ENCODE assay signal across 12 cellular contexts in genomic region chrX:39163585-39163984, GRCh38.
"Had no signal": no experiment of that assay in that cellular context is flagged by ENCODE, and none has a peak within 500 bp of the region (broad histone marks: within the 10 kb centered on the region; RNA-seq: fewer than 3 reads in every experiment).

No MANE protein-coding gene starts in this region.

- ATAC-seq: WTC11 had no signal

- H3K4me3 Mint-ChIP-seq: dendritic cell treated with granulocyte-macrophage colony-stimulating factor and Interleukin-4, amounts not matched to agents 40 ng/mL and 50 ng/mL, for 4 days; endodermal cell had no signal

- H3K27ac Mint-ChIP-seq: brain; dendritic cell treated with granulocyte-macrophage colony-stimulating factor and Interleukin-4, amounts not matched to agents 40 ng/mL and 50 ng/mL, for 4 days; endodermal cell; T-helper 1 cell treated with Interleukin-12 subunit alpha and Interleukin-12 subunit beta and Interleukin-4 antibody, amounts not matched to agents 30 μg/mL and 1 μg/mL, for 36 hours; WTC11 had no signal

- H3K36me3 Mint-ChIP-seq: brain, WTC11 had no signal

- H3K9me3 Mint-ChIP-seq: central memory CD8-positive, alpha-beta T cell; dendritic cell treated with granulocyte-macrophage colony-stimulating factor and Interleukin-4, amounts not matched to agents 40 ng/mL and 50 ng/mL, for 4 days; T-helper 1 cell treated with Interleukin-12 subunit alpha and Interleukin-12 subunit beta and Interleukin-4 antibody, amounts not matched to agents 30 μg/mL and 1 μg/mL, for 36 hours; WTC11 had no signal

- DNase-seq: activated gamma-delta T cell treated with Interleukin-2 at 50 U/mL for 16 hours, amniotic stem cell, endodermal cell, hypothalamus, SHP77 treated with DMSO at 0.1 percent for 48 hours, sigmoid colon, stomach had no signal
